Comparison of ENCODE assay signal across 20 cellular contexts in genomic region chr22:29485448-29485847, GRCh38. TPM values are rescaled to one million over a fixed set of nuclear protein-coding genes. Genes with fewer than 3 reads are reported as not detected.
A peak's percentile ranks its signal among the peaks of the same experiment; 100 is the strongest.
DNase-seq lines count a peak whose midpoint lies in the region; ATAC-seq lines count a peak whose summit lies in the region.
"Had no signal": no experiment of that assay in that cellular context is flagged by ENCODE, and none has a peak within 500 bp of the region (broad histone marks: within the 10 kb centered on the region; RNA-seq: fewer than 3 reads in every experiment).

No MANE protein-coding gene starts in this region.

- H3K9me3 Mint-ChIP-seq in activated naive CD8-positive, alpha-beta T cell treated with anti-CD3 and anti-CD28 coated beads for 36 hours = no peaks in the 10 kb centered on the region
- no peaks in the 10 kb centered on the region for H3K9me3 Mint-ChIP-seq in activated naive CD8-positive, alpha-beta T cell treated with anti-CD3 and anti-CD28 coated beads, Interleukin-2, amount 50 U/mL, for 24 hours
- H3K9me3 Mint-ChIP-seq in T-helper 2 cell treated with Interferon-gamma antibody and Interleukin-4, amounts not matched to agents 5 μg/mL and 100 μg/mL, for 36 hours = no peaks in the 10 kb centered on the region
- H3K9me3 Mint-ChIP-seq: CD4-positive, alpha-beta T cell; CD8-positive, alpha-beta T cell had no signal

- peaks cover 3% of the 10 kb centered on the region for H3K4me1 Mint-ChIP-seq in activated naive CD8-positive, alpha-beta T cell treated with anti-CD3 and anti-CD28 coated beads for 36 hours
- peaks cover 9% of the 10 kb centered on the region for H3K4me1 Mint-ChIP-seq in activated naive CD8-positive, alpha-beta T cell treated with anti-CD3 and anti-CD28 coated beads, Interleukin-2, amount 50 U/mL, for 24 hours
- H3K4me1 Mint-ChIP-seq in T-helper 2 cell treated with Interferon-gamma antibody and Interleukin-4, amounts not matched to agents 5 μg/mL and 100 μg/mL, for 36 hours (ENCODE audit: low read depth) = peaks cover 4% of the 10 kb centered on the region

- peaks cover 14% of the 10 kb centered on the region for H3K27me3 Mint-ChIP-seq in activated naive CD8-positive, alpha-beta T cell treated with anti-CD3 and anti-CD28 coated beads for 36 hours
- H3K27me3 Mint-ChIP-seq in activated naive CD8-positive, alpha-beta T cell treated with anti-CD3 and anti-CD28 coated beads, Interleukin-2, amount 50 U/mL, for 24 hours = peaks cover 15% of the 10 kb centered on the region
- peaks cover 11% of the 10 kb centered on the region for H3K27me3 Mint-ChIP-seq in T-helper 2 cell treated with Interferon-gamma antibody and Interleukin-4, amounts not matched to agents 5 μg/mL and 100 μg/mL, for 36 hours (ENCODE audit: low read depth)

- no peak for DNase-seq in activated naive CD8-positive, alpha-beta T cell treated with anti-CD3 and anti-CD28 coated beads for 36 hours
- DNase-seq in activated naive CD8-positive, alpha-beta T cell treated with anti-CD3 and anti-CD28 coated beads, Interleukin-2, amount 50 U/mL, for 24 hours = no peak
- peak; percentile 6 for DNase-seq in epidermal melanocyte (ENCODE audit: insufficient read length, low spot score)
- DNase-seq in DMS53 (lab: John Stamatoyannopoulos, UW) = no peak
- DNase-seq in T-helper 2 cell treated with Interferon-gamma antibody and Interleukin-4, amounts not matched to agents 5 μg/mL and 100 μg/mL, for 36 hours (ENCODE audit: low spot score) = no peak
- DNase-seq: AML-193; Caco-2; Calu3; CD4-positive, alpha-beta T cell; CD8-positive, alpha-beta T cell; DMS79; DND-41; EL; GDM1 had no signal

- H3K4me3 Mint-ChIP-seq in activated naive CD8-positive, alpha-beta T cell treated with anti-CD3 and anti-CD28 coated beads for 36 hours = no peak overlapping the region
- no peak overlapping the region for H3K4me3 Mint-ChIP-seq in activated naive CD8-positive, alpha-beta T cell treated with anti-CD3 and anti-CD28 coated beads, Interleukin-2, amount 50 U/mL, for 24 hours
- no peak overlapping the region for H3K4me3 Mint-ChIP-seq in T-helper 2 cell treated with Interferon-gamma antibody and Interleukin-4, amounts not matched to agents 5 μg/mL and 100 μg/mL, for 36 hours
- H3K4me3 Mint-ChIP-seq: B cell; CD4-positive, alpha-beta T cell; CD8-positive, alpha-beta T cell had no signal

- H3K36me3 Mint-ChIP-seq in activated naive CD8-positive, alpha-beta T cell treated with anti-CD3 and anti-CD28 coated beads for 36 hours = peaks cover 2% of the 10 kb centered on the region
- H3K36me3 Mint-ChIP-seq in activated naive CD8-positive, alpha-beta T cell treated with anti-CD3 and anti-CD28 coated beads, Interleukin-2, amount 50 U/mL, for 24 hours (ENCODE audit: low read depth) = no peaks in the 10 kb centered on the region
- H3K36me3 Mint-ChIP-seq in T-helper 2 cell treated with Interferon-gamma antibody and Interleukin-4, amounts not matched to agents 5 μg/mL and 100 μg/mL, for 36 hours (ENCODE audit: low read depth) = peaks cover 1% of the 10 kb centered on the region

- no peak for ATAC-seq in activated naive CD8-positive, alpha-beta T cell treated with anti-CD3 and anti-CD28 coated beads, Interleukin-2, amount 50 U/mL, for 24 hours
- ATAC-seq: A549; CD8-positive, alpha-beta T cell; GM12878 had no signal

- peak overlapping the region; percentile 12 for H3K27ac Mint-ChIP-seq in activated naive CD8-positive, alpha-beta T cell treated with anti-CD3 and anti-CD28 coated beads for 36 hours
- H3K27ac Mint-ChIP-seq in activated naive CD8-positive, alpha-beta T cell treated with anti-CD3 and anti-CD28 coated beads, Interleukin-2, amount 50 U/mL, for 24 hours = no peak overlapping the region
- no peak overlapping the region for H3K27ac Mint-ChIP-seq in T-helper 2 cell treated with Interferon-gamma antibody and Interleukin-4, amounts not matched to agents 5 μg/mL and 100 μg/mL, for 36 hours
- H3K27ac Mint-ChIP-seq: B cell; CD4-positive, alpha-beta T cell; CD8-positive, alpha-beta T cell had no signal

RNA-seq across cellular contexts. Expression of gene NEFH, which starts 5.4 kb away (rescaled TPM):
- total RNA-seq in activated naive CD8-positive, alpha-beta T cell treated with anti-CD3 and anti-CD28 coated beads for 36 hours = 1 to 10 TPM; 8.1 to 8.7 TPM
- total RNA-seq: A172, Caco-2, Calu3 had no signal

RNA-seq across cellular contexts. Expression of gene RFPL1, which starts 47.1 kb away (rescaled TPM):
- not detected for total RNA-seq in activated naive CD8-positive, alpha-beta T cell treated with anti-CD3 and anti-CD28 coated beads for 36 hours
- total RNA-seq: A172; B cell; Caco-2; Calu3; CD4-positive, alpha-beta T cell; CD8-positive, alpha-beta T cell; Daoy; G401; GM12878 had no signal
